Comparison of ENCODE assay signal across 8 cellular contexts in genomic region chr6:33208089-33208967, GRCh38. TPM values are rescaled to one million over a fixed set of nuclear protein-coding genes. Genes with fewer than 3 reads are reported as not detected.
A peak's percentile ranks its signal among the peaks of the same experiment; 100 is the strongest.
DNase-seq lines count a peak whose midpoint lies in the region; ATAC-seq lines count a peak whose summit lies in the region.

RING1 (plus strand) TSS chr6:33208500; CDS start chr6:33208823, 323 bp downstream.

- peak; percentile 55 for ATAC-seq in HG02642 (IDR thresholded peaks at IDR 0.05; ENCODE audit: poor library complexity, unreplicated experiment)
- ATAC-seq in HG03108 (IDR thresholded peaks at IDR 0.05; ENCODE audit: unreplicated experiment) = no peak

- no peaks in the 10 kb centered on the region for H3K27me3 ChIP-seq in layer of hippocampus (ENCODE audit: control insufficient read depth, insufficient read depth, low read length)

- DNase-seq in G401 (ENCODE audit: low spot score) (peak; percentile 83), NCI-H446 (lab: John Stamatoyannopoulos, UW) (peak; percentile 73 to 81)
- peak; percentile 89 for DNase-seq in activated CD4-positive, alpha-beta T cell treated with anti-CD3 and anti-CD28 coated beads for 48 hours
- DNase-seq in stimulated activated CD4-positive, alpha-beta T cell treated with anti-CD3 and anti-CD28 coated beads, Interleukin-1b, Interleukin-23, amount 100 ng/mL, for 1 hour (ENCODE audit: low read depth in 2 of 2) = peak; percentile 64 to 76

- in situ Hi-C loops in G401 (cut with HindIII; ENCODE audit: low sequenced_read_pairs) = no loop called here

- H3K27ac ChIP-seq in cingulate gyrus (ENCODE audit: low read depth, low read length) (peak within 1 kb of the TSS; percentile 88), layer of hippocampus (ENCODE audit: low read depth, low read length) (peak within 1 kb of the TSS; percentile 94)

RNA-seq across cellular contexts. Expression of gene RING1, which starts in this region (rescaled TPM):
- total RNA-seq in G401 (2014; rRNA removed; shearing (Covaris generic)) = 51.2 and 53.3 TPM in 2 replicates
